Comparison of ENCODE assay signal across 8 cellular contexts in the genomic region with DNA sequence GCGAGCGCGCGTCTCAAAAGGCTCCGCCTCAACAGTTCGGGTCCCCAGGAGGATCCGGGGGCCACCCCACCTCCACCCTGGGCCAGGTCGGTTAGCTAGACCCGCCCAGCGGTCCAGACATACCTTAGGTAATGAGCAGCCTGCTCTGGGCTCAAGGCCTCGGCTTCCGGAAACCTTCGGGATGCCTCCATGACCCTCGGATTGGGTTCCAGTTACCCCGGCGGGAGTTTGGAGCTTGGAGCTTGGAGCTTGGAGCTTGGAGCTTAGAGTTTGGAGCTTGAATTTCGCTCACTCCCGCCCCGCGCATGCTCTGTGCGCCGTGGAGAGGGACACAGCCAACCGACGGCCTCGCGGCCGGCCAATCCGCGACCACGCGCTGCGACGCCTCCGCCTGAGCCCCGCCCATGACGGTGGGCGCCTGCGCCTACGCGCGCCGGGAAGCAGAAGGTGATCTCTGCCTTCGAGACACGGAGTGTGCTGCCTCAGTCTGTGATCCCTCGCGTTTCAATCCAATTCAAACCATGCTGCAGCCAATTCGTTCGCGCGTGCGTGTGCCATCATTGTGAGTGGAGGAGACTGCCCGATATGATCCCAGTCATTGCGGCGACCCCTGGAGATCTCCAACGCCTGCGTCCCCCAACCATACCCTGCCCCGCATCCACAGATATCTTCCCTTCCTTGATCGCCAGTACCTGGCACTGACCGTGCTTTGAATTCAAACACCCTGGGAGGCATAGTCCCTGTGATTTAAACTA. TPM values are rescaled to one million over a fixed set of nuclear protein-coding genes. Genes with fewer than 3 reads are reported as not detected.
A peak's percentile ranks its signal among the peaks of the same experiment; 100 is the strongest.
DNase-seq lines count a peak whose midpoint lies in the region; ATAC-seq and TF ChIP-seq lines count a peak whose summit lies in the region.

A gene with protein sequence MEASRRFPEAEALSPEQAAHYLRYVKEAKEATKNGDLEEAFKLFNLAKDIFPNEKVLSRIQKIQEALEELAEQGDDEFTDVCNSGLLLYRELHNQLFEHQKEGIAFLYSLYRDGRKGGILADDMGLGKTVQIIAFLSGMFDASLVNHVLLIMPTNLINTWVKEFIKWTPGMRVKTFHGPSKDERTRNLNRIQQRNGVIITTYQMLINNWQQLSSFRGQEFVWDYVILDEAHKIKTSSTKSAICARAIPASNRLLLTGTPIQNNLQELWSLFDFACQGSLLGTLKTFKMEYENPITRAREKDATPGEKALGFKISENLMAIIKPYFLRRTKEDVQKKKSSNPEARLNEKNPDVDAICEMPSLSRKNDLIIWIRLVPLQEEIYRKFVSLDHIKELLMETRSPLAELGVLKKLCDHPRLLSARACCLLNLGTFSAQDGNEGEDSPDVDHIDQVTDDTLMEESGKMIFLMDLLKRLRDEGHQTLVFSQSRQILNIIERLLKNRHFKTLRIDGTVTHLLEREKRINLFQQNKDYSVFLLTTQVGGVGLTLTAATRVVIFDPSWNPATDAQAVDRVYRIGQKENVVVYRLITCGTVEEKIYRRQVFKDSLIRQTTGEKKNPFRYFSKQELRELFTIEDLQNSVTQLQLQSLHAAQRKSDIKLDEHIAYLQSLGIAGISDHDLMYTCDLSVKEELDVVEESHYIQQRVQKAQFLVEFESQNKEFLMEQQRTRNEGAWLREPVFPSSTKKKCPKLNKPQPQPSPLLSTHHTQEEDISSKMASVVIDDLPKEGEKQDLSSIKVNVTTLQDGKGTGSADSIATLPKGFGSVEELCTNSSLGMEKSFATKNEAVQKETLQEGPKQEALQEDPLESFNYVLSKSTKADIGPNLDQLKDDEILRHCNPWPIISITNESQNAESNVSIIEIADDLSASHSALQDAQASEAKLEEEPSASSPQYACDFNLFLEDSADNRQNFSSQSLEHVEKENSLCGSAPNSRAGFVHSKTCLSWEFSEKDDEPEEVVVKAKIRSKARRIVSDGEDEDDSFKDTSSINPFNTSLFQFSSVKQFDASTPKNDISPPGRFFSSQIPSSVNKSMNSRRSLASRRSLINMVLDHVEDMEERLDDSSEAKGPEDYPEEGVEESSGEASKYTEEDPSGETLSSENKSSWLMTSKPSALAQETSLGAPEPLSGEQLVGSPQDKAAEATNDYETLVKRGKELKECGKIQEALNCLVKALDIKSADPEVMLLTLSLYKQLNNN (minus strand): TSS at position 307 of the 755 bp plus-strand sequence. CDS start 116 bp downstream, at position 191.

- H3K9me3 Mint-ChIP-seq in activated T-helper 2 cell treated with anti-CD3 and anti-CD28 coated beads, Interferon-gamma antibody, Interleukin-2, Interleukin-4, amounts not matched to agents 10 μg/mL and 5 μg/mL and 100 μg/mL, durations not matched to agents 14 hours and 24 hours and 36 hours = no peaks in the 10 kb centered on the region
- H3K9me3 Mint-ChIP-seq in nephron progenitor cell = peaks cover 68% of the 10 kb centered on the region

- H3K4me2 ChIP-seq in DND-41 (ENCODE audit: insufficient read depth, low read length) = peak within 1 kb of the TSS; percentile 90

- H3K27ac Mint-ChIP-seq in activated T-helper 2 cell treated with anti-CD3 and anti-CD28 coated beads, Interferon-gamma antibody, Interleukin-2, Interleukin-4, amounts not matched to agents 10 μg/mL and 5 μg/mL and 100 μg/mL, durations not matched to agents 14 hours and 24 hours and 36 hours = peak within 1 kb of the TSS; percentile 60
- H3K27ac Mint-ChIP-seq in nephron progenitor cell = no peak within 1 kb of the TSS

- H3K36me3 Mint-ChIP-seq in activated T-helper 2 cell treated with anti-CD3 and anti-CD28 coated beads, Interferon-gamma antibody, Interleukin-2, Interleukin-4, amounts not matched to agents 10 μg/mL and 5 μg/mL and 100 μg/mL, durations not matched to agents 14 hours and 24 hours and 36 hours (ENCODE audit: low read depth) = peaks cover 10% of the 10 kb centered on the region
- peaks cover 37% of the 10 kb centered on the region for H3K36me3 Mint-ChIP-seq in nephron progenitor cell (ENCODE audit: low read depth)

- H3K9me3 ChIP-seq in DND-41 (ENCODE audit: insufficient read depth, low read length, severe bottlenecking) (no peaks in the 10 kb centered on the region), RWPE2 (ENCODE audit: severe bottlenecking) (no peaks in the 10 kb centered on the region)

- H3K36me3 ChIP-seq in DND-41 (ENCODE audit: insufficient read depth, low read length) (peaks cover 15% of the 10 kb centered on the region; the same call in 1 of the 2 replicates), RWPE2 (ENCODE audit: low read depth) (peaks cover 3% of the 10 kb centered on the region; the same call in 1 of the 2 replicates)

- H3K79me2 ChIP-seq in DND-41 (ENCODE audit: insufficient read depth, low read length) = peaks cover 37% of the 10 kb centered on the region

- H3K4me1 Mint-ChIP-seq in activated T-helper 2 cell treated with anti-CD3 and anti-CD28 coated beads, Interferon-gamma antibody, Interleukin-2, Interleukin-4, amounts not matched to agents 10 μg/mL and 5 μg/mL and 100 μg/mL, durations not matched to agents 14 hours and 24 hours and 36 hours (ENCODE audit: low read depth) = peaks cover 19% of the 10 kb centered on the region
- peaks cover 8% of the 10 kb centered on the region for H3K4me1 Mint-ChIP-seq in nephron progenitor cell

- H3K4me3 ChIP-seq in DND-41 (ENCODE audit: low read depth in 1 of 2, low read length in 2 of 2) (peak within 1 kb of the TSS; percentile 39 to 84; a peak in 3 of 4 replicates), RWPE2 (ENCODE audit: severe bottlenecking) (peak within 1 kb of the TSS; percentile 70), fibroblast of pulmonary artery (replicated peaks; ENCODE audit: low read depth, low read length) (peak within 1 kb of the TSS; percentile 51)

- H4K20me1 ChIP-seq in DND-41 (ENCODE audit: insufficient read depth, low read length) = no peaks in the 10 kb centered on the region

- intact Hi-C loops in activated T-helper 2 cell treated with anti-CD3 and anti-CD28 coated beads, Interferon-gamma antibody, Interleukin-2, Interleukin-4, amounts not matched to agents 10 μg/mL and 5 μg/mL and 100 μg/mL, durations not matched to agents 14 hours and 24 hours and 36 hours (cut with micrococcal nuclease) = loop anchor here (2.0 kb wide), 2 partner anchors 38 to 58 kb away; partner anchors contain the start of genes PIN4 and RPS4X

- no peaks in the 10 kb centered on the region for H3K27me3 Mint-ChIP-seq in activated T-helper 2 cell treated with anti-CD3 and anti-CD28 coated beads, Interferon-gamma antibody, Interleukin-2, Interleukin-4, amounts not matched to agents 10 μg/mL and 5 μg/mL and 100 μg/mL, durations not matched to agents 14 hours and 24 hours and 36 hours (ENCODE audit: low read depth)
- H3K27me3 Mint-ChIP-seq in nephron progenitor cell (ENCODE audit: low read depth, poor library complexity) = no peaks in the 10 kb centered on the region

- peak within 1 kb of the TSS; percentile 84 for H3K4me3 Mint-ChIP-seq in activated T-helper 2 cell treated with anti-CD3 and anti-CD28 coated beads, Interferon-gamma antibody, Interleukin-2, Interleukin-4, amounts not matched to agents 10 μg/mL and 5 μg/mL and 100 μg/mL, durations not matched to agents 14 hours and 24 hours and 36 hours (ENCODE audit: low read depth)
- H3K4me3 Mint-ChIP-seq in nephron progenitor cell = peak within 1 kb of the TSS; percentile 85

- peak; percentile 97 for ATAC-seq in DND-41 (ENCODE audit: insufficient read depth, low read depth)
- ATAC-seq in GM21737 (IDR thresholded peaks at IDR 0.05; ENCODE audit: unreplicated experiment) = peak; percentile 96
- peak; percentile 95 for ATAC-seq in RWPE2 (ENCODE audit: low read depth)
- peak; percentile 99 for ATAC-seq in stimulated activated naive CD8-positive, alpha-beta T cell treated with anti-CD3 and anti-CD28 coated beads, Interleukin-15, Interleukin-2, amounts not matched to agents 100 U/mL and 50 U/mL, for 24 hours

- H3K9ac ChIP-seq in DND-41 (ENCODE audit: low read depth, low read length) = peak within 1 kb of the TSS; percentile 66

- H3K27ac ChIP-seq in DND-41 (ENCODE audit: low read length) = peak within 1 kb of the TSS; percentile 90
- peak within 1 kb of the TSS; percentile 53 for H3K27ac ChIP-seq in RWPE2 (ENCODE audit: poor library complexity, severe bottlenecking)

- TF ChIP-seq CTCF in DND-41 (IDR thresholded peaks at IDR 0.05; ENCODE audit: borderline replicate concordance, extremely low read depth, low read length, poor library complexity, severe bottlenecking) (no peak), RWPE2 (IDR thresholded peaks at IDR 0.05; ENCODE audit: poor library complexity, severe bottlenecking) (no peak), fibroblast of pulmonary artery (IDR thresholded peaks at IDR 0.05; ENCODE audit: low read length, missing control alignments) (no peak), nephron progenitor cell (IDR thresholded peaks at IDR 0.05) (no peak)

- H3K4me1 ChIP-seq in DND-41 (ENCODE audit: insufficient read depth, low read length) = peaks cover 19% of the 10 kb centered on the region
- no peaks in the 10 kb centered on the region for H3K4me1 ChIP-seq in RWPE2 (ENCODE audit: insufficient read depth, poor library complexity, severe bottlenecking)

- peak within 1 kb of the TSS; percentile 86 for H2AFZ ChIP-seq in DND-41 (ENCODE audit: low read depth, low read length)

- DNase-seq in DND-41 = peak; percentile 90
- DNase-seq in KG1 (lab: John Stamatoyannopoulos, UW) = peak; percentile 9
- peak; percentile 84 for DNase-seq in RWPE2 (ENCODE audit: low spot score)
- peak; percentile 81 for DNase-seq in activated T-helper 2 cell treated with anti-CD3 and anti-CD28 coated beads, Interferon-gamma antibody, Interleukin-2, Interleukin-4, amounts not matched to agents 10 μg/mL and 5 μg/mL and 100 μg/mL, durations not matched to agents 14 hours and 24 hours and 36 hours (ENCODE audit: low spot score)
- DNase-seq in fibroblast of pulmonary artery (ENCODE audit: low read depth) = peak; percentile 86
- DNase-seq in nephron progenitor cell = peak; percentile 89
- peak; percentile 88 for DNase-seq in stimulated activated naive CD8-positive, alpha-beta T cell treated with anti-CD3 and anti-CD28 coated beads, Interleukin-15, Interleukin-2, amounts not matched to agents 100 U/mL and 50 U/mL, for 24 hours

- H3K27me3 ChIP-seq in DND-41 (ENCODE audit: insufficient read depth, low read length, poor library complexity) (no peaks in the 10 kb centered on the region), RWPE2 (ENCODE audit: insufficient read depth, poor library complexity, severe bottlenecking) (no peaks in the 10 kb centered on the region)

RNA-seq across cellular contexts. Expression of the gene that starts here (rescaled TPM):
- 9.1 and 9.6 TPM in 2 replicates for total RNA-seq in activated T-helper 2 cell treated with anti-CD3 and anti-CD28 coated beads, Interferon-gamma antibody, Interleukin-2, Interleukin-4, amounts not matched to agents 10 μg/mL and 5 μg/mL and 100 μg/mL, durations not matched to agents 14 hours and 24 hours and 36 hours

Comparison
In these comparisons a context has a peak if more than half of its experiments do, and no peak if none do; other contexts are left out.
1. Peak in every context shown above with its lines: DNase-seq, ATAC-seq, H3K4me3 ChIP-seq and H3K27ac ChIP-seq.
2. DNase-seq: peak in every context shown above with its lines; median percentile 90 in DND-41; 89 in nephron progenitor cell; 88 in stimulated activated naive CD8-positive, alpha-beta T cell treated with anti-CD3 and anti-CD28 coated beads, Interleukin-15, Interleukin-2, amounts not matched to agents 100 U/mL and 50 U/mL, for 24 hours; 86 in fibroblast of pulmonary artery; 84 in RWPE2; 81 in activated T-helper 2 cell treated with anti-CD3 and anti-CD28 coated beads, Interferon-gamma antibody, Interleukin-2, Interleukin-4, amounts not matched to agents 10 μg/mL and 5 μg/mL and 100 μg/mL, durations not matched to agents 14 hours and 24 hours and 36 hours; 9 in KG1.